Comparison of ENCODE assay signal across 21 cellular contexts in genomic region chr1:247406014-247406656, GRCh38. TPM values are rescaled to one million over a fixed set of nuclear protein-coding genes. Genes with fewer than 3 reads are reported as not detected.
A peak's percentile ranks its signal among the peaks of the same experiment; 100 is the strongest.
DNase-seq lines count a peak whose midpoint lies in the region; ATAC-seq, FAIRE-seq and TF ChIP-seq lines count a peak whose summit lies in the region.
"Had no signal": no experiment of that assay in that cellular context is flagged by ENCODE, and none has a peak within 500 bp of the region (broad histone marks: within the 10 kb centered on the region; RNA-seq: fewer than 3 reads in every experiment).

No MANE protein-coding gene starts in this region.

- POLR2A ChIA-PET in CD4-positive, alpha-beta T cell (lab: Charles Lee): no interaction called here
- POLR2A ChIA-PET in T-cell (lab: Charles Lee): no interaction called here
- POLR2A ChIA-PET in H1 (lab: Charles Lee; ENCODE audit: partially characterized antibody): no interaction called here

- no peak overlapping the region for H4K8ac ChIP-seq in H1 (ENCODE audit: extremely low read depth, insufficient read depth, low read length)

- no peak overlapping the region for H2BK15ac ChIP-seq in H1 (ENCODE audit: low read length)

- CTCF ChIA-PET in CD4-positive, alpha-beta T cell (lab: Charles Lee): no interaction called here
- CTCF ChIA-PET in T-cell (lab: Charles Lee): no interaction called here
- CTCF ChIA-PET in H1 (lab: Charles Lee; ENCODE audit: partially characterized antibody): interaction anchor here (1.1 kb wide), 1 partner anchor 16 kb away, joined by 5 read pairs; no protein-coding TSS in a partner anchor

- H3K27me3 ChIP-seq in CD4-positive, alpha-beta T cell (ENCODE audit: control insufficient read depth, insufficient read depth, low read length): no peaks in the 10 kb centered on the region
- no peaks in the 10 kb centered on the region for H3K27me3 ChIP-seq in H1 (replicated peaks in 1 of 4; ENCODE audit: control insufficient read depth in 3 of 4, extremely low read depth in 1 of 4, insufficient read depth in 3 of 4, low read length in 3 of 4)
- H3K27me3 ChIP-seq in foreskin keratinocyte: no peaks in the 10 kb centered on the region

- WGBS in H1 (ENCODE audit: extremely low coverage in 1 of 2, insufficient coverage in 1 of 2, insufficient read length in 1 of 2, insufficient replicate concordance in 2 of 2, low coverage in 1 of 2, low lambda C conversion rate in 2 of 2, missing lambda C conversion rate in 1 of 2), 2 experiments: 89% methylated on average over 40 of the region's 40 CpGs; no CpG with 5 or more reads in 1 of the 2 experiments

- H3K4me1 ChIP-seq in H1 (replicated peaks in 1 of 4; ENCODE audit: control insufficient read depth in 3 of 4, insufficient read depth in 4 of 4, low read length in 3 of 4) (no peaks in the 10 kb centered on the region), foreskin keratinocyte (no peaks in the 10 kb centered on the region)
- H3K4me1 ChIP-seq: Caco-2, HAP-1 had no signal

- no peaks in the 10 kb centered on the region for H3K9me3 Mint-ChIP-seq in activated T-cell treated with anti-CD3 and anti-CD28 coated beads, Interleukin-2, amount 50 U/mL, for 24 hours
- no peaks in the 10 kb centered on the region for H3K9me3 Mint-ChIP-seq in CD4-positive, alpha-beta T cell
- H3K9me3 Mint-ChIP-seq in T-cell: no peaks in the 10 kb centered on the region
- H3K9me3 Mint-ChIP-seq in stimulated activated effector memory CD8-positive, alpha-beta T cell treated with anti-CD3 and anti-CD28 coated beads, Interleukin-12 subunit alpha, Interleukin-12 subunit beta, amount 100 ng/mL, for 72 hours: no peaks in the 10 kb centered on the region

- no peak overlapping the region for H3K27ac ChIP-seq in CD4-positive, alpha-beta T cell (ENCODE audit: low read depth, low read length)
- no peak overlapping the region for H3K27ac ChIP-seq in H1 (ENCODE audit: low read depth, low read length)
- no peak overlapping the region for H3K27ac ChIP-seq in foreskin keratinocyte

- TF ChIP-seq RAD21 in H1 (IDR thresholded peaks at IDR 0.05 in 1 of 2, conservative IDR thresholded peaks at IDR 0.05 in 1 of 2; ENCODE audit: low read depth in 2 of 2, low read length in 2 of 2): no peak

- no peak overlapping the region for H2BK12ac ChIP-seq in H1 (ENCODE audit: low read depth, low read length)

- no peak overlapping the region for H3K4me3 ChIP-seq in H1 (ENCODE audit: extremely low read depth in 1 of 4, insufficient read depth in 2 of 4, low read depth in 3 of 4, low read length in 4 of 4)
- H3K4me3 ChIP-seq: HAP-1 had no signal

- peak overlapping the region; percentile 68; the same call in 1 of the 2 replicates for H2AK5ac ChIP-seq in H1 (ENCODE audit: low read depth, low read length)

- no peak overlapping the region; the same call in 1 of the 2 replicates for H2BK5ac ChIP-seq in H1 (ENCODE audit: low read depth, low read length)

- no peak overlapping the region for H3K14ac ChIP-seq in H1 (ENCODE audit: insufficient read length)

- H3K36me3 Mint-ChIP-seq in activated T-cell treated with anti-CD3 and anti-CD28 coated beads, Interleukin-2, amount 50 U/mL, for 24 hours (ENCODE audit: low read depth): no peaks in the 10 kb centered on the region
- H3K36me3 Mint-ChIP-seq in CD4-positive, alpha-beta T cell (ENCODE audit: low read depth): no peaks in the 10 kb centered on the region
- no peaks in the 10 kb centered on the region for H3K36me3 Mint-ChIP-seq in T-cell
- no peaks in the 10 kb centered on the region for H3K36me3 Mint-ChIP-seq in stimulated activated effector memory CD8-positive, alpha-beta T cell treated with anti-CD3 and anti-CD28 coated beads, Interleukin-12 subunit alpha, Interleukin-12 subunit beta, amount 100 ng/mL, for 72 hours

- TF ChIP-seq EP300 in H1 (IDR thresholded peaks at IDR 0.05; ENCODE audit: borderline replicate concordance in 1 of 2, low read depth in 2 of 2, low read length in 2 of 2): no peak

- FAIRE-seq in H1 (lab: Jason Lieb, UNC): no peak

- H4K5ac ChIP-seq in H1 (ENCODE audit: insufficient read length, low read depth, low read length): no peak overlapping the region

- H3K27ac Mint-ChIP-seq in activated T-cell treated with anti-CD3 and anti-CD28 coated beads, Interleukin-2, amount 50 U/mL, for 24 hours: peak overlapping the region; percentile 41
- H3K27ac Mint-ChIP-seq in CD4-positive, alpha-beta T cell: peak overlapping the region; percentile 81
- H3K27ac Mint-ChIP-seq in T-cell: peak overlapping the region; percentile 95 to 96
- no peak overlapping the region for H3K27ac Mint-ChIP-seq in stimulated activated effector memory CD8-positive, alpha-beta T cell treated with anti-CD3 and anti-CD28 coated beads, Interleukin-12 subunit alpha, Interleukin-12 subunit beta, amount 100 ng/mL, for 72 hours

- no peak for DNase-seq in activated T-cell treated with anti-CD3 and anti-CD28 coated beads, Interleukin-2, amount 50 U/mL, for 24 hours
- DNase-seq in activated T-cell treated with anti-CD3 and anti-CD28 coated beads for 4 hours (no peak), T-cell (no peak), H1 (ENCODE audit: low read depth in 1 of 2, low spot score in 2 of 2) (no peak), foreskin keratinocyte (no peak)
- no peak for DNase-seq in CD4-positive, alpha-beta T cell
- DNase-seq in stimulated activated effector memory CD8-positive, alpha-beta T cell treated with anti-CD3 and anti-CD28 coated beads, Interleukin-12 subunit alpha, Interleukin-12 subunit beta, amount 100 ng/mL, for 72 hours (ENCODE audit: low spot score in 2 of 2): no peak
- DNase-seq: 8988T; Caco-2; EL; KBM-7; NCI-H1417 treated with DMSO at 0.1 percent for 48 hours; NCI-H2029; NCI-H2171; NCI-H446 treated with DMSO at 0.1 percent for 48 hours; NK-92 treated with Interleukin-12 subunit alpha and Interleukin-12 subunit beta, amount 100 ng/mL, for 24 hours; RPMI8226; SIG-M5 had no signal

- no peak overlapping the region for H3K4me3 Mint-ChIP-seq in activated T-cell treated with anti-CD3 and anti-CD28 coated beads, Interleukin-2, amount 50 U/mL, for 24 hours
- no peak overlapping the region for H3K4me3 Mint-ChIP-seq in CD4-positive, alpha-beta T cell
- H3K4me3 Mint-ChIP-seq in T-cell: peak overlapping the region in 1 of 3 donors; percentile 73
- no peak overlapping the region for H3K4me3 Mint-ChIP-seq in stimulated activated effector memory CD8-positive, alpha-beta T cell treated with anti-CD3 and anti-CD28 coated beads, Interleukin-12 subunit alpha, Interleukin-12 subunit beta, amount 100 ng/mL, for 72 hours

- H4K20me1 ChIP-seq in H1 (replicated peaks in 1 of 2; ENCODE audit: control insufficient read depth in 1 of 2, insufficient read depth in 2 of 2, low read length in 2 of 2): no peaks in the 10 kb centered on the region

- H3K79me2 ChIP-seq in H1 (ENCODE audit: control insufficient read depth in 1 of 2, insufficient read depth in 2 of 2, low read length in 2 of 2): no peaks in the 10 kb centered on the region

- H3K23me2 ChIP-seq in H1 (ENCODE audit: low read depth, low read length): no peaks in the 10 kb centered on the region

- H4K91ac ChIP-seq in H1 (replicated peaks; ENCODE audit: insufficient read length, low read length): no peak overlapping the region

- H3K23ac ChIP-seq in H1 (ENCODE audit: insufficient read length): no peak overlapping the region

- no peaks in the 10 kb centered on the region for H3K9me3 ChIP-seq in CD4-positive, alpha-beta T cell (ENCODE audit: control insufficient read depth, low read length)
- H3K9me3 ChIP-seq in H1 (ENCODE audit: insufficient read depth in 2 of 2, low read depth in 1 of 2, low read length in 1 of 2): no peaks in the 10 kb centered on the region; a peak in 1 of 4 replicates
- H3K9me3 ChIP-seq: Caco-2, HAP-1 had no signal

- ATAC-seq in CD4-positive, alpha-beta T cell (ENCODE audit: poor library complexity): no peak
- ATAC-seq in T-cell (replicated peaks in 1 of 4) (no peak), foreskin keratinocyte (no peak), esophagus mucosa (no peak)
- no peak for ATAC-seq in stimulated activated effector memory CD8-positive, alpha-beta T cell treated with anti-CD3 and anti-CD28 coated beads, Interleukin-12 subunit alpha, Interleukin-12 subunit beta, amount 100 ng/mL, for 72 hours

- H3K36me3 ChIP-seq in H1 (ENCODE audit: control insufficient read depth in 2 of 4, insufficient read depth in 4 of 4, low read length in 3 of 4): no peaks in the 10 kb centered on the region
- H3K36me3 ChIP-seq: HAP-1 had no signal

- H3K27me3 Mint-ChIP-seq in activated T-cell treated with anti-CD3 and anti-CD28 coated beads, Interleukin-2, amount 50 U/mL, for 24 hours: no peaks in the 10 kb centered on the region
- H3K27me3 Mint-ChIP-seq in CD4-positive, alpha-beta T cell: no peaks in the 10 kb centered on the region
- no peaks in the 10 kb centered on the region for H3K27me3 Mint-ChIP-seq in T-cell

- no peak overlapping the region for H3K18ac ChIP-seq in H1 (ENCODE audit: extremely low read depth, low read length)

- TF ChIP-seq CTCF in CD4-positive, alpha-beta T cell (IDR thresholded peaks at IDR 0.05): no peak
- TF ChIP-seq CTCF in H1 (IDR thresholded peaks at IDR 0.05; ENCODE audit: control extremely low read depth in 1 of 3, insufficient read depth in 1 of 3, low read depth in 1 of 3, low read length in 3 of 3): no peak
- no peak for TF ChIP-seq CTCF in foreskin keratinocyte (conservative IDR thresholded peaks at IDR 0.05)

- H3K56ac ChIP-seq in H1 (replicated peaks; ENCODE audit: insufficient read length, low read depth, low read length): no peak overlapping the region

- no peak overlapping the region for H2BK120ac ChIP-seq in H1 (replicated peaks; ENCODE audit: low read depth, low read length)

- H3K4me1 Mint-ChIP-seq in activated T-cell treated with anti-CD3 and anti-CD28 coated beads, Interleukin-2, amount 50 U/mL, for 24 hours (ENCODE audit: low read depth): peaks cover 43% of the 10 kb centered on the region
- H3K4me1 Mint-ChIP-seq in CD4-positive, alpha-beta T cell (ENCODE audit: low read depth): peaks cover 40% of the 10 kb centered on the region
- peaks cover 38 to 43% (median 39%) of the 10 kb centered on the region in 3 donors for H3K4me1 Mint-ChIP-seq in T-cell
- peaks cover 35% of the 10 kb centered on the region for H3K4me1 Mint-ChIP-seq in stimulated activated effector memory CD8-positive, alpha-beta T cell treated with anti-CD3 and anti-CD28 coated beads, Interleukin-12 subunit alpha, Interleukin-12 subunit beta, amount 100 ng/mL, for 72 hours

- no peaks in the 10 kb centered on the region for H3K79me1 ChIP-seq in H1 (ENCODE audit: low read depth, low read length)

- intact Hi-C loops in CD4-positive, alpha-beta T cell (cut with DNase I, micrococcal nuclease): loop anchor here in 1 of 2 experiments (2.0 kb wide), 1 partner anchor 15 kb away; no protein-coding TSS in a partner anchor

- no peak for TF ChIP-seq POLR2A in H1 (IDR thresholded peaks at IDR 0.05; ENCODE audit: control extremely low read depth in 1 of 2, low read depth in 2 of 2, low read length in 2 of 2)

- no peak overlapping the region for H3K4ac ChIP-seq in H1 (replicated peaks; ENCODE audit: insufficient read length, low read depth, low read length)

- no peak overlapping the region for H2AFZ ChIP-seq in H1 (ENCODE audit: low read length)

- H3K4me2 ChIP-seq in H1 (ENCODE audit: insufficient read depth in 1 of 2, low read depth in 2 of 2, low read length in 2 of 2): no peak overlapping the region

- no peak overlapping the region for H3K9ac ChIP-seq in H1 (replicated peaks in 1 of 4; ENCODE audit: extremely low read depth in 1 of 4, low read depth in 3 of 4, low read length in 3 of 4)

- H2BK20ac ChIP-seq in H1 (ENCODE audit: low read length): no peak overlapping the region

RNA-seq across cellular contexts. Expression of gene NLRP3, which starts 9.8 kb away (rescaled TPM):
- total RNA-seq in CD4-positive, alpha-beta T cell: 1 to 10 TPM; 7.8 to 8.5 TPM
- total RNA-seq in T-cell (1 to 10 TPM; 2.9 to 8.5 (median 5.1) TPM), foreskin keratinocyte (0.03 and 0.04 TPM in 2 replicates), esophagus mucosa (0.36 TPM)
- total RNA-seq in H1 (2021; fragmentation: NEBNext Ultra II Directional; extraction: Animal tissue kit (Norgen Biotek cat#: 25700)): 0.19 and 0.23 TPM in 2 replicates
- polyA plus RNA-seq in H1 (2011; rRNA removed) (0.03 and 0.05 TPM in 2 replicates), foreskin keratinocyte (0.06 TPM in 2 replicates)
- 0.08 TPM for polyA plus RNA-seq in H1 (2011; cell fraction: cytosol; rRNA removed)
- polyA plus RNA-seq in H1 (2011; cell fraction: nucleus; rRNA removed): 0.14 TPM
- polyA plus RNA-seq in H1 (2012, experiment 1 of 2): 0.05 to 0.39 TPM (median 0.10 TPM) in 4 replicates
- not detected for polyA plus RNA-seq in H1 (2012, experiment 2 of 2)
- polyA plus RNA-seq in H1 (2013, experiment 1 of 2): 0.04 TPM
- polyA plus RNA-seq in H1 (2013, experiment 2 of 2): 0.02 TPM
- 0.03 and 0.10 TPM in 2 replicates for polyA minus RNA-seq in H1 (2011; rRNA and poly(A)+ RNA removed)
- 0.29 TPM for polyA minus RNA-seq in H1 (2011; cell fraction: cytosol; rRNA and poly(A)+ RNA removed)
- not detected for polyA minus RNA-seq in H1 (2011; cell fraction: nucleus; rRNA and poly(A)+ RNA removed)
- total RNA-seq: Caco-2 had no signal
- polyA plus RNA-seq: BJ had no signal

RNA-seq across cellular contexts. Expression of gene OR2B11, which starts 51.8 kb away (rescaled TPM):
- total RNA-seq in CD4-positive, alpha-beta T cell: not detected
- not detected for total RNA-seq in T-cell
- not detected in 2 replicates for total RNA-seq in H1 (2021; fragmentation: NEBNext Ultra II Directional; extraction: Animal tissue kit (Norgen Biotek cat#: 25700))
- not detected in 2 replicates for polyA plus RNA-seq in H1 (2011; rRNA removed)
- polyA plus RNA-seq in H1 (2011; cell fraction: cytosol; rRNA removed): not detected
- polyA plus RNA-seq in H1 (2011; cell fraction: nucleus; rRNA removed): not detected
- not detected in 4 replicates for polyA plus RNA-seq in H1 (2012, experiment 1 of 2)
- polyA plus RNA-seq in H1 (2012, experiment 2 of 2): not detected
- not detected for polyA plus RNA-seq in H1 (2013, experiment 1 of 2)
- not detected for polyA plus RNA-seq in H1 (2013, experiment 2 of 2)
- not detected in 2 replicates for polyA minus RNA-seq in H1 (2011; rRNA and poly(A)+ RNA removed)
- not detected for polyA minus RNA-seq in H1 (2011; cell fraction: cytosol; rRNA and poly(A)+ RNA removed)
- not detected for polyA minus RNA-seq in H1 (2011; cell fraction: nucleus; rRNA and poly(A)+ RNA removed)
- not detected in 2 replicates for total RNA-seq in foreskin keratinocyte
- polyA plus RNA-seq in foreskin keratinocyte: not detected in 2 replicates
- not detected for total RNA-seq in esophagus mucosa
- total RNA-seq: Caco-2 had no signal
- polyA plus RNA-seq: BJ had no signal
